Comparison of ENCODE assay signal across 12 cellular contexts in genomic region chr7:129777993-129778769, GRCh38.
DNase-seq lines count a peak whose midpoint lies in the region; ATAC-seq and TF ChIP-seq lines count a peak whose summit lies in the region.
"Had no signal": no experiment of that assay in that cellular context is flagged by ENCODE, and none has a peak within 500 bp of the region (broad histone marks: within the 10 kb centered on the region; RNA-seq: fewer than 3 reads in every experiment).

No MANE protein-coding gene starts in this region.

- intact Hi-C loops in body of pancreas (cut with DNase I): no loop called here
- intact Hi-C loops in prostate gland (cut with DNase I): no loop called here

- H3K36me3 Mint-ChIP-seq in activated T-helper 17 cell treated with anti-CD3 and anti-CD28 coated beads, Interleukin-2, amount 50 U/mL, for 72 hours (ENCODE audit: low read depth): peaks cover 11% of the 10 kb centered on the region

- no peaks in the 10 kb centered on the region for H3K9me3 ChIP-seq in body of pancreas
- no peaks in the 10 kb centered on the region for H3K9me3 ChIP-seq in prostate gland

- DNase-seq in stimulated activated naive CD8-positive, alpha-beta T cell treated with anti-CD3 and anti-CD28 coated beads, Interleukin-15, amount 100 ng/mL, for 72 hours: no peak
- no peak for DNase-seq in stimulated activated naive CD8-positive, alpha-beta T cell treated with anti-CD3 and anti-CD28 coated beads, Interleukin-15, Interleukin-2, amounts not matched to agents 100 U/mL and 50 U/mL, for 24 hours
- peak; percentile 69 for DNase-seq in left kidney (ENCODE audit: low read depth, low spot score)
- DNase-seq in body of pancreas: no peak
- no peak for DNase-seq in NCI-H1417 treated with DMSO at 0.1 percent for 48 hours (lab: John Stamatoyannopoulos, UW)
- no peak for DNase-seq in prostate gland (ENCODE audit: low spot score)
- DNase-seq: caudate nucleus, foreskin melanocyte, NCI-H226 had no signal

- H3K36me3 ChIP-seq in body of pancreas (replicated peaks in 1 of 2; ENCODE audit: insufficient read depth in 1 of 2, low read depth in 2 of 2): no peaks in the 10 kb centered on the region
- no peaks in the 10 kb centered on the region for H3K36me3 ChIP-seq in prostate gland

- H3K4me3 ChIP-seq in body of pancreas: peak overlapping the region in 1 of 2 donors; percentile 36
- H3K4me3 ChIP-seq in prostate gland: peak overlapping the region in 1 of 2 donors; percentile 53

- peaks cover 0 to 16% of the 10 kb centered on the region in 2 donors for H3K27me3 ChIP-seq in body of pancreas
- H3K27me3 ChIP-seq in prostate gland (replicated peaks; ENCODE audit: insufficient read depth): peaks cover 16% of the 10 kb centered on the region

- 42 to 66% methylated on average over 44 to 45 of the region's 45 CpGs for WGBS in body of pancreas, 2 donors
- 48% methylated on average over 42 of the region's 45 CpGs for WGBS in prostate gland

- H3K4me3 Mint-ChIP-seq in stimulated activated naive CD8-positive, alpha-beta T cell treated with anti-CD3 and anti-CD28 coated beads, Interleukin-15, amount 100 ng/mL, for 72 hours: peak overlapping the region; percentile 55 to 66
- peak overlapping the region; percentile 52 for H3K4me3 Mint-ChIP-seq in activated T-helper 17 cell treated with anti-CD3 and anti-CD28 coated beads, Interleukin-2, amount 50 U/mL, for 72 hours

- peaks cover 49% of the 10 kb centered on the region for H3K4me1 ChIP-seq in body of pancreas
- peaks cover 13% of the 10 kb centered on the region for H3K4me1 ChIP-seq in prostate gland (replicated peaks)

- H3K27ac Mint-ChIP-seq in stimulated activated naive CD8-positive, alpha-beta T cell treated with anti-CD3 and anti-CD28 coated beads, Interleukin-15, amount 100 ng/mL, for 72 hours: no peak overlapping the region
- H3K27ac Mint-ChIP-seq in activated T-helper 17 cell treated with anti-CD3 and anti-CD28 coated beads, Interleukin-2, amount 50 U/mL, for 72 hours: no peak overlapping the region

- TF ChIP-seq CTCF in body of pancreas (IDR thresholded peaks at IDR 0.05) (no peak), prostate gland (IDR thresholded peaks at IDR 0.05) (no peak)

- H3K4me1 Mint-ChIP-seq in stimulated activated naive CD8-positive, alpha-beta T cell treated with anti-CD3 and anti-CD28 coated beads, Interleukin-15, amount 100 ng/mL, for 72 hours: peaks cover 45% of the 10 kb centered on the region
- H3K4me1 Mint-ChIP-seq in activated T-helper 17 cell treated with anti-CD3 and anti-CD28 coated beads, Interleukin-2, amount 50 U/mL, for 72 hours: peaks cover 15% of the 10 kb centered on the region

- peaks cover 79% of the 10 kb centered on the region for H3K27me3 Mint-ChIP-seq in stimulated activated naive CD8-positive, alpha-beta T cell treated with anti-CD3 and anti-CD28 coated beads, Interleukin-15, amount 100 ng/mL, for 72 hours
- peaks cover 31% of the 10 kb centered on the region for H3K27me3 Mint-ChIP-seq in activated T-helper 17 cell treated with anti-CD3 and anti-CD28 coated beads, Interleukin-2, amount 50 U/mL, for 72 hours

- ATAC-seq in stimulated activated naive CD8-positive, alpha-beta T cell treated with anti-CD3 and anti-CD28 coated beads, Interleukin-15, amount 100 ng/mL, for 72 hours: no peak
- no peak for ATAC-seq in stimulated activated naive CD8-positive, alpha-beta T cell treated with anti-CD3 and anti-CD28 coated beads, Interleukin-15, Interleukin-2, amounts not matched to agents 100 U/mL and 50 U/mL, for 24 hours
- ATAC-seq in activated T-helper 17 cell treated with anti-CD3 and anti-CD28 coated beads, Interleukin-2, amount 50 U/mL, for 72 hours (replicated peaks): no peak
- ATAC-seq in body of pancreas: no peak
- ATAC-seq in HG02840 (IDR thresholded peaks at IDR 0.05; ENCODE audit: low FRiP score, unreplicated experiment): no peak

- no peaks in the 10 kb centered on the region for H3K9me3 Mint-ChIP-seq in stimulated activated naive CD8-positive, alpha-beta T cell treated with anti-CD3 and anti-CD28 coated beads, Interleukin-15, amount 100 ng/mL, for 72 hours
- no peaks in the 10 kb centered on the region for H3K9me3 Mint-ChIP-seq in activated T-helper 17 cell treated with anti-CD3 and anti-CD28 coated beads, Interleukin-2, amount 50 U/mL, for 72 hours

- no peak overlapping the region for H3K27ac ChIP-seq in body of pancreas
- no peak overlapping the region for H3K27ac ChIP-seq in prostate gland
- H3K27ac ChIP-seq: SK-N-MC had no signal

- TF ChIP-seq POLR2A in body of pancreas (IDR thresholded peaks at IDR 0.05) (no peak), prostate gland (IDR thresholded peaks at IDR 0.05) (no peak)
